In the genomic region with DNA sequence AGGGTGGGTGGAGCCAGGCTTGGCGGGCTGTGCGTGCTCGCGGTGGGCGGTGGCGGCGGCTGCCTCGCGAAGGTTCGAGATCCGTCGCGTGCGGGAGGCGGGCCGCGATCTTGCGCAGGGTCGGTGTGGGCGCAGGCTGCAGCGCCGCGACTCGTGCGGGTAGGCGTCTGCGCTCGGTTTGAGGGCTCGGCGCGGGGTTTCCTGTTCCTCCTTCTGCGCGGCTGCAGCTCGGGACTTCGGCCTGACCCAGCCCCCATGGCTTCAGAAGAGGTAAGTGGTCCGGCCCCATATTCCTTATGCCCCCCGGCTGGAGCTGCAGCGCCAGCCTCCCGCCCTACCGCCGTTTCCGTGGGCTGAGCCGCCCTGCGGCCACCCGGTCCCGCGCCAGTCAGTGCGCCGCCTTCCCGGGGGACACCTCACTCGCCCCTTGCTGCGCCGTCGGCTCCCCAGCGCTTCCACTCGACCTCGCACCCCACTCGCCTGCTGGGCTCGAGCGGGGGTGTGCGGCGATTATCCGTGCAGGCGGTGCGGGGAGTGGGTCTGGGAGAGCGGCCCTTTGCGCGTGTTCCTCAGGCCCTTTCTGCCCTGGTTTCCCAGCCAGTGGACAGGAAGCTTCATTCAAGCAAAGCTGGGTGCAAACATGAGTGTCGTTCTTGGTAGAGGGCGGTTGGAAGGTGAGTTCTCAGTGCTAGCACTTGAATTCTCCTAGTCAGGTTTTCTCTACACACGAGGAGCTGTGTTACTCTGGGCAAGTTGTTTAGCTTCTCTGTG, we compare ENCODE assay signal across 8 cellular contexts. TPM values are rescaled to one million over a fixed set of nuclear protein-coding genes. Genes with fewer than 3 reads are reported as not detected.
A peak's percentile ranks its signal among the peaks of the same experiment; 100 is the strongest.
DNase-seq lines count a peak whose midpoint lies in the region; ATAC-seq, FAIRE-seq and TF ChIP-seq lines count a peak whose summit lies in the region.

TSS of gene CACYBP (plus strand) at position 22 of the 771 bp plus-strand sequence. CDS start at position 256, 234 bp downstream.

- H3K9me3 ChIP-seq in Loucy (ENCODE audit: insufficient read depth, low read depth, low read length) (no peaks in the 10 kb centered on the region), H1 (ENCODE audit: insufficient read depth in 2 of 2, low read depth in 1 of 2, low read length in 1 of 2) (no peaks in the 10 kb centered on the region), thoracic aorta (no peaks in the 10 kb centered on the region)

- 0 out of 2 replicates have a peak, but pooled peaks cover under 1% of the 10 kb centered on the region for H3K79me1 ChIP-seq in H1 (ENCODE audit: low read depth, low read length)

- H3K36me3 Mint-ChIP-seq in activated B cell treated with CpG ODN at 0.5 μM for 24 hours (ENCODE audit: low read depth) = peaks cover 27% of the 10 kb centered on the region
- H3K36me3 Mint-ChIP-seq in mesothelial cell of epicardium = no peaks in the 10 kb centered on the region

- H3K27ac Mint-ChIP-seq in activated B cell treated with CpG ODN at 0.5 μM for 24 hours = no peak within 1 kb of the TSS
- H3K27ac Mint-ChIP-seq in mesothelial cell of epicardium = peak within 1 kb of the TSS; percentile 90

- peak within 1 kb of the TSS; percentile 89 for H4K91ac ChIP-seq in H1 (replicated peaks; ENCODE audit: insufficient read length, low read length)

- CTCF ChIA-PET in activated B cell treated with CpG ODN at 0.5 μM for 24 hours (lab: Charles Lee) (interaction anchor here (1.9 kb wide), 1 partner anchor 224 kb away, joined by 4 read pairs; no protein-coding TSS in a partner anchor), H1 (lab: Charles Lee; ENCODE audit: partially characterized antibody) (interaction anchor here (0.7 to 2.2 kb wide), 7 partner anchors 15 to 250 kb away, joined by 3 to 6 read pairs (median 4); no protein-coding TSS in a partner anchor)

- ATAC-seq in GM21526 (IDR thresholded peaks at IDR 0.05; ENCODE audit: low FRiP score, unreplicated experiment) (peak; percentile 56), activated B cell treated with CpG ODN at 0.5 μM for 24 hours (ENCODE audit: low read depth) (no peak), thoracic aorta (ENCODE audit: insufficient number of reproducible peaks, low FRiP score, low read depth) (no peak), GM18868 (IDR thresholded peaks at IDR 0.05; ENCODE audit: unreplicated experiment) (no peak)

- H3K9ac ChIP-seq in Loucy (ENCODE audit: low read depth, low read length, poor library complexity, severe bottlenecking) (peak within 1 kb of the TSS; percentile 100), H1 (replicated peaks in 1 of 4; ENCODE audit: extremely low read depth in 1 of 4, low read depth in 3 of 4, low read length in 3 of 4) (peak within 1 kb of the TSS; percentile 90 to 100 (median 99))

- H3K18ac ChIP-seq in H1 (ENCODE audit: extremely low read depth, low read length) = peak within 1 kb of the TSS; percentile 89

- H3K79me2 ChIP-seq in Loucy (ENCODE audit: insufficient read depth, low read length) = peaks cover 53% of the 10 kb centered on the region
- peaks cover 34 to 51% of the 10 kb centered on the region in 2 experiments for H3K79me2 ChIP-seq in H1 (ENCODE audit: control insufficient read depth in 1 of 2, insufficient read depth in 2 of 2, low read length in 2 of 2)

- H3K4ac ChIP-seq in H1 (replicated peaks; ENCODE audit: insufficient read length, low read depth, low read length) = peak within 1 kb of the TSS; percentile 2

- no peak for FAIRE-seq in H1 (lab: Jason Lieb, UNC)

- DNase-seq in DMS79 treated with DMSO at 0.1 percent for 48 hours (lab: John Stamatoyannopoulos, UW) = peak; percentile 21
- DNase-seq in activated B cell treated with CpG ODN at 0.5 μM for 24 hours = peak; percentile 88
- peak in 1 of 2 experiments; percentile 54 for DNase-seq in H1 (ENCODE audit: low read depth in 1 of 2, low spot score in 2 of 2)
- no peak for DNase-seq in mesothelial cell of epicardium (ENCODE audit: low spot score in 2 of 2, unreplicated experiment in 2 of 2)
- DNase-seq in thoracic aorta (ENCODE audit: low spot score) = no peak

- intact Hi-C loops in activated B cell treated with CpG ODN at 0.5 μM for 24 hours (cut with micrococcal nuclease) = loop anchor here (1.0 to 10.0 kb wide), 11 partner anchors 23 to 1585 kb away; partner anchors contain the start of genes CENPL, COP1, DARS2 and MRPS14

- no peak for TF ChIP-seq EP300 in H1 (IDR thresholded peaks at IDR 0.05; ENCODE audit: borderline replicate concordance in 1 of 2, low read depth in 2 of 2, low read length in 2 of 2)

- peak within 1 kb of the TSS; percentile 11; the same call in 1 of the 2 replicates for H2BK20ac ChIP-seq in H1 (ENCODE audit: low read length)

- TF ChIP-seq CTCF in Loucy (conservative IDR thresholded peaks at IDR 0.05; ENCODE audit: low read length) (no peak), activated B cell treated with CpG ODN at 0.5 μM for 24 hours (IDR thresholded peaks at IDR 0.05) (no peak), H1 (IDR thresholded peaks at IDR 0.05; ENCODE audit: control extremely low read depth in 1 of 3, insufficient read depth in 1 of 3, low read depth in 1 of 3, low read length in 3 of 3) (no peak), mesothelial cell of epicardium (IDR thresholded peaks at IDR 0.05; ENCODE audit: unreplicated experiment) (no peak), thoracic aorta (IDR thresholded peaks at IDR 0.05) (no peak)

- peak in 1 of 2 experiments; percentile 58; a peak in 1 of 3 replicates for TF ChIP-seq POLR2A in H1 (IDR thresholded peaks at IDR 0.05; ENCODE audit: control extremely low read depth in 1 of 2, low read depth in 2 of 2, low read length in 2 of 2)

- H3K23ac ChIP-seq in H1 (ENCODE audit: insufficient read length) = no peak within 1 kb of the TSS

- peak within 1 kb of the TSS; percentile 95 for H2BK12ac ChIP-seq in H1 (ENCODE audit: low read depth, low read length)

- peak within 1 kb of the TSS; percentile 99 for H2BK5ac ChIP-seq in H1 (ENCODE audit: low read depth, low read length)

- H3K27me3 Mint-ChIP-seq in activated B cell treated with CpG ODN at 0.5 μM for 24 hours (no peaks in the 10 kb centered on the region), mesothelial cell of epicardium (ENCODE audit: low read depth) (no peaks in the 10 kb centered on the region)

- peaks cover 49% of the 10 kb centered on the region for H3K4me1 ChIP-seq in Loucy (ENCODE audit: insufficient read depth, low read length, poor library complexity, severe bottlenecking)
- H3K4me1 ChIP-seq in H1 (replicated peaks in 1 of 4; ENCODE audit: control insufficient read depth in 3 of 4, insufficient read depth in 4 of 4, low read length in 3 of 4) = peaks cover 0 to 4% (median 0%) of the 10 kb centered on the region in 4 experiments; a peak in 1 of 7 replicates
- peaks cover 15 to 43% of the 10 kb centered on the region in 2 donors for H3K4me1 ChIP-seq in thoracic aorta (ENCODE audit: control insufficient read depth in 1 of 2, low read depth in 2 of 2)

- H3K4me1 Mint-ChIP-seq in activated B cell treated with CpG ODN at 0.5 μM for 24 hours (peaks cover 38% of the 10 kb centered on the region), mesothelial cell of epicardium (peaks cover 35% of the 10 kb centered on the region)

- 3% methylated on average over 46 of the region's 71 CpGs; no CpG with 5 or more reads in 1 of the 2 experiments for WGBS in H1 (ENCODE audit: extremely low coverage in 1 of 2, insufficient coverage in 1 of 2, insufficient read length in 1 of 2, insufficient replicate concordance in 2 of 2, low coverage in 1 of 2, low lambda C conversion rate in 2 of 2, missing lambda C conversion rate in 1 of 2), 2 experiments

- 0 out of 2 replicates have a peak within 1 kb of the TSS, but pooled peaks have one; percentile 24 for H2BK15ac ChIP-seq in H1 (ENCODE audit: low read length)

- H3K9me3 Mint-ChIP-seq in activated B cell treated with CpG ODN at 0.5 μM for 24 hours (no peaks in the 10 kb centered on the region), mesothelial cell of epicardium (no peaks in the 10 kb centered on the region)

- H2AFZ ChIP-seq in Loucy (ENCODE audit: low read length) = peak within 1 kb of the TSS; percentile 82
- peak within 1 kb of the TSS; percentile 98 for H2AFZ ChIP-seq in H1 (ENCODE audit: low read length)

- peak within 1 kb of the TSS; percentile 94 for H3K56ac ChIP-seq in H1 (replicated peaks; ENCODE audit: insufficient read length, low read depth, low read length)

- peaks cover 6% of the 10 kb centered on the region; the same call in 1 of the 2 replicates for H3F3A ChIP-seq in Loucy (ENCODE audit: low read depth)

- peak within 1 kb of the TSS; percentile 44; the same call in 1 of the 2 replicates for H2AK5ac ChIP-seq in H1 (ENCODE audit: low read depth, low read length)

- peak within 1 kb of the TSS; percentile 22 for H2BK120ac ChIP-seq in H1 (replicated peaks; ENCODE audit: low read depth, low read length)

- H4K20me1 ChIP-seq in Loucy (ENCODE audit: insufficient read depth, low read length, poor library complexity, severe bottlenecking) (peaks cover 49% of the 10 kb centered on the region), H1 (replicated peaks in 1 of 2; ENCODE audit: control insufficient read depth in 1 of 2, insufficient read depth in 2 of 2, low read length in 2 of 2) (peaks cover 0 to 8% of the 10 kb centered on the region in 2 experiments)

- no peaks in the 10 kb centered on the region for H3K27me3 ChIP-seq in Loucy (ENCODE audit: insufficient read depth, low read length, poor library complexity, severe bottlenecking)
- H3K27me3 ChIP-seq in H1 (replicated peaks in 1 of 4; ENCODE audit: control insufficient read depth in 3 of 4, extremely low read depth in 1 of 4, insufficient read depth in 3 of 4, low read length in 3 of 4) = no peaks in the 10 kb centered on the region
- H3K27me3 ChIP-seq in thoracic aorta (replicated peaks; ENCODE audit: insufficient read depth) = no peaks in the 10 kb centered on the region

- TF ChIP-seq RAD21 in H1 (IDR thresholded peaks at IDR 0.05 in 1 of 2, conservative IDR thresholded peaks at IDR 0.05 in 1 of 2; ENCODE audit: low read depth in 2 of 2, low read length in 2 of 2) = no peak

- H3K4me2 ChIP-seq in Loucy (ENCODE audit: low read depth, low read length, poor library complexity, severe bottlenecking) = peak within 1 kb of the TSS; percentile 99
- peak within 1 kb of the TSS; percentile 93 to 97 for H3K4me2 ChIP-seq in H1 (ENCODE audit: insufficient read depth in 1 of 2, low read depth in 2 of 2, low read length in 2 of 2)

- H3K14ac ChIP-seq in H1 (ENCODE audit: insufficient read length) = peak within 1 kb of the TSS; percentile 38

- H4K5ac ChIP-seq in H1 (ENCODE audit: insufficient read length, low read depth, low read length) = peak within 1 kb of the TSS; percentile 85

- H3K4me3 Mint-ChIP-seq in activated B cell treated with CpG ODN at 0.5 μM for 24 hours (no peak within 1 kb of the TSS), mesothelial cell of epicardium (no peak within 1 kb of the TSS)

- H3K36me3 ChIP-seq in Loucy (ENCODE audit: insufficient read depth, low read length) = peaks cover 2% of the 10 kb centered on the region; the same call in 1 of the 2 replicates
- peaks cover 3 to 7% (median 5%) of the 10 kb centered on the region in 4 experiments; a peak in 5 of 8 replicates for H3K36me3 ChIP-seq in H1 (ENCODE audit: control insufficient read depth in 2 of 4, insufficient read depth in 4 of 4, low read length in 3 of 4)
- peaks cover 1% of the 10 kb centered on the region for H3K36me3 ChIP-seq in thoracic aorta

- H4K8ac ChIP-seq in H1 (ENCODE audit: extremely low read depth, insufficient read depth, low read length) = peak within 1 kb of the TSS; percentile 98

- no peaks in the 10 kb centered on the region for H3K9me2 ChIP-seq in Loucy (replicated peaks; ENCODE audit: low read depth, low read length)

- peaks cover 5% of the 10 kb centered on the region for H3K23me2 ChIP-seq in H1 (ENCODE audit: low read depth, low read length)

- peak within 1 kb of the TSS; percentile 100 for H3K27ac ChIP-seq in H1 (ENCODE audit: low read depth, low read length)
- H3K27ac ChIP-seq in thoracic aorta = peak within 1 kb of the TSS; percentile 96 to 97

- H3K4me3 ChIP-seq in Loucy (ENCODE audit: low read length, poor library complexity, severe bottlenecking) = peak within 1 kb of the TSS; percentile 98
- peak within 1 kb of the TSS; percentile 92 to 96 (median 94) for H3K4me3 ChIP-seq in H1 (ENCODE audit: extremely low read depth in 1 of 4, insufficient read depth in 2 of 4, low read depth in 3 of 4, low read length in 4 of 4)
- peak within 1 kb of the TSS; percentile 95 for H3K4me3 ChIP-seq in thoracic aorta

- POLR2A ChIA-PET in activated B cell treated with CpG ODN at 0.5 μM for 24 hours (lab: Charles Lee) (interaction anchor here (0.5 to 5.0 kb wide), 39 partner anchors 8 to 1660 kb away, joined by 3 to 139 read pairs (median 6); partner anchors contain the start of genes GAS5, KLHL20, MRPS14 and PRDX6), H1 (lab: Charles Lee; ENCODE audit: partially characterized antibody) (interaction anchor here (0.7 to 4.5 kb wide), 35 partner anchors 11 to 250 kb away, joined by 3 to 66 read pairs (median 5); partner anchors contain the start of gene MRPS14)

RNA-seq across cellular contexts. Expression of gene CACYBP, which starts in this region (rescaled TPM):
- 90.9 and 98.8 TPM in 2 replicates for total RNA-seq in activated B cell treated with CpG ODN at 0.5 μM for 24 hours
- 195 and 247 TPM in 2 replicates for total RNA-seq in H1 (2021; fragmentation: NEBNext Ultra II Directional; extraction: Animal tissue kit (Norgen Biotek cat#: 25700))
- polyA plus RNA-seq in H1 (2011; rRNA removed) = 28.3 and 36.1 TPM in 2 replicates
- 75.1 TPM for polyA plus RNA-seq in H1 (2011; cell fraction: cytosol; rRNA removed)
- polyA plus RNA-seq in H1 (2011; cell fraction: nucleus; rRNA removed) = 25.0 TPM
- 137 to 236 TPM (median 158 TPM) in 4 replicates for polyA plus RNA-seq in H1 (2012, experiment 1 of 2)
- polyA plus RNA-seq in H1 (2012, experiment 2 of 2) = 38.2 TPM
- polyA plus RNA-seq in H1 (2013, experiment 1 of 2) = 93.5 TPM
- 94.0 TPM for polyA plus RNA-seq in H1 (2013, experiment 2 of 2)
- polyA minus RNA-seq in H1 (2011; rRNA and poly(A)+ RNA removed) = 9.6 and 15.9 TPM in 2 replicates
- polyA minus RNA-seq in H1 (2011; cell fraction: cytosol; rRNA and poly(A)+ RNA removed) = 39.9 TPM
- polyA minus RNA-seq in H1 (2011; cell fraction: nucleus; rRNA and poly(A)+ RNA removed) = 33.1 TPM
- 58.8 to 70.0 TPM (median 63.7 TPM) in 3 replicates for total RNA-seq in mesothelial cell of epicardium
- 10 to 100 TPM; 54.8 to 55.0 TPM for total RNA-seq in thoracic aorta

Comparison
In these comparisons a context has a peak if more than half of its experiments do, and no peak if none do; other contexts are left out.
1. DNase-seq: peak in DMS79 treated with DMSO at 0.1 percent for 48 hours (single experiment) and activated B cell treated with CpG ODN at 0.5 μM for 24 hours (single experiment); none in mesothelial cell of epicardium (0 of 2) and thoracic aorta (single experiment).
2. Peak in every context shown above with its lines, with median percentiles within 50 percentile points of each other: H3K4me3 ChIP-seq.